ENCODE assay signal across 8 cellular contexts in the genomic region with DNA sequence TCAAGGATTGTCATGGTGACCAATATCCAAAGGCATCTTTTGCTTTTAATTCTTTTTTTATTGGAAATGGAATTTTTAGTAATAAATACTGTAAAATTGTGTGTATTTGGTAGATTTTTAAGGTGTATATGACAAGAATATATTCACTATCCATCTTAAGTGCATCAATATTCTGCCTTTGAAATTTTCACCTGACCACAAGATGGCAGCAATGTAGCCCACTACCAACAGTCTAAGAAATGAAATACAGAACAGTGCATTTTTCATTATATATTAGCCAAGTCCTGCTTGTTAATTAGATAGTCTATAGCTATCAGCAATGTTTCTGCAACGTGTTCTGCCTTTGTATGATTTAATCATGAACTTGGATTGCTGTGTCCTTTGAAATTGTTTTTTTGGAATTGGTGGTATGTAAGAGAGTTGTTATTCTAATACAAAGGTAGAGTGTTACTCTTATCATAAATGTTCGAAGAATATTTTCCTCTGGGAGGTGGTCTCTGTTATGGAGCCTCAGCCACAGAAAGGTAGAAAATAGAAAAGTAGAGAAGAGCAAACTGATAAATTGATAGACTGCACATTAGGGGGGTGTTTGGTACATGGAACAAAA. TPM values are rescaled to one million over a fixed set of nuclear protein-coding genes. Genes with fewer than 3 reads are reported as not detected.
DNase-seq lines count a peak whose midpoint lies in the region; ATAC-seq, FAIRE-seq and TF ChIP-seq lines count a peak whose summit lies in the region.

No MANE protein-coding gene starts in this region.

- FAIRE-seq in GM12892 (lab: Jason Lieb, UNC), result peak; percentile 67
- no peak for FAIRE-seq in HTR-8/SVneo (lab: Jason Lieb, UNC)

- H3K4me1 Mint-ChIP-seq in natural killer cell treated with Interleukin-12 subunit alpha and Interleukin-12 subunit beta and Interleukin-15 and Interleukin-18, amount 100 ng/mL, for 72 hours (ENCODE audit: low read depth in 2 of 2), result no peaks in the 10 kb centered on the region

- peak; percentile 39 for DNase-seq in BE2C
- DNase-seq in GM12892 (ENCODE audit: insufficient read length), result no peak
- DNase-seq in HTR-8/SVneo (ENCODE audit: insufficient read length, low spot score), result peak; percentile 9
- DNase-seq in adrenal gland, result peak in 2 of 7 donors; percentile 14 to 32
- peak; percentile 50 for DNase-seq in iris pigment epithelial cell (ENCODE audit: low read depth)
- DNase-seq in HK-2 (ENCODE audit: unreplicated experiment), result no peak
- no peak for DNase-seq in natural killer cell treated with Interleukin-12 subunit alpha and Interleukin-12 subunit beta and Interleukin-15 and Interleukin-18, amount 100 ng/mL, for 72 hours (ENCODE audit: low spot score)
- DNase-seq in activated gamma-delta T cell treated with Interleukin-2 at 50 U/mL for 16 hours, result no peak

- 37 to 45% (median 41%) methylated on average over 2 of the region's 2 CpGs for WGBS in adrenal gland, 4 donors

- H3K27me3 Mint-ChIP-seq in natural killer cell treated with Interleukin-12 subunit alpha and Interleukin-12 subunit beta and Interleukin-15 and Interleukin-18, amount 100 ng/mL, for 72 hours, result no peaks in the 10 kb centered on the region

- no peaks in the 10 kb centered on the region for H3K9me3 Mint-ChIP-seq in natural killer cell treated with Interleukin-12 subunit alpha and Interleukin-12 subunit beta and Interleukin-15 and Interleukin-18, amount 100 ng/mL, for 72 hours

- intact Hi-C loops in adrenal gland (cut with DNase I), result loop anchor here (5.0 to 10.0 kb wide), 2 partner anchors 83 to 290 kb away; no protein-coding TSS in a partner anchor

- H3K36me3 ChIP-seq in BE2C (no peaks in the 10 kb centered on the region), adrenal gland (replicated peaks in 1 of 2) (no peaks in the 10 kb centered on the region)

- H3K4me1 ChIP-seq in BE2C (peaks cover 24% of the 10 kb centered on the region), adrenal gland (replicated peaks in 1 of 2) (peaks cover 9 to 16% of the 10 kb centered on the region in 2 donors)

- TF ChIP-seq POLR2A in GM12892 (IDR thresholded peaks at IDR 0.05; ENCODE audit: low read depth, low read length) (no peak), adrenal gland (IDR thresholded peaks at IDR 0.05) (no peak)

- H3K4me3 Mint-ChIP-seq in natural killer cell treated with Interleukin-12 subunit alpha and Interleukin-12 subunit beta and Interleukin-15 and Interleukin-18, amount 100 ng/mL, for 72 hours, result no peak overlapping the region

- no peaks in the 10 kb centered on the region for H3K36me3 Mint-ChIP-seq in natural killer cell treated with Interleukin-12 subunit alpha and Interleukin-12 subunit beta and Interleukin-15 and Interleukin-18, amount 100 ng/mL, for 72 hours

- ATAC-seq in natural killer cell treated with Interleukin-12 subunit alpha and Interleukin-12 subunit beta and Interleukin-15 and Interleukin-18, amount 100 ng/mL, for 72 hours, result no peak

- peak; percentile 83 for TF ChIP-seq CTCF in BE2C (IDR thresholded peaks at IDR 0.05; ENCODE audit: low read depth, low read length)
- peak; percentile 37 to 69 (median 59) for TF ChIP-seq CTCF in adrenal gland (IDR thresholded peaks at IDR 0.05)

- no peak overlapping the region for H3K4me3 ChIP-seq in BE2C (ENCODE audit: low read depth, low read length)
- no peak overlapping the region for H3K4me3 ChIP-seq in adrenal gland

- no peak overlapping the region for H3K27ac Mint-ChIP-seq in natural killer cell treated with Interleukin-12 subunit alpha and Interleukin-12 subunit beta and Interleukin-15 and Interleukin-18, amount 100 ng/mL, for 72 hours

- H3K9me3 ChIP-seq in BE2C (no peaks in the 10 kb centered on the region; the same call in 1 of the 2 replicates), adrenal gland (replicated peaks in 1 of 3) (no peaks in the 10 kb centered on the region)

- H3K27me3 ChIP-seq in BE2C (no peaks in the 10 kb centered on the region), adrenal gland (no peaks in the 10 kb centered on the region)

- no peak overlapping the region for H3K27ac ChIP-seq in adrenal gland

RNA-seq across cellular contexts. Expression of a gene that starts 38.2 kb away (rescaled TPM):
- 0.54 TPM for polyA plus RNA-seq in BE2C (2012; ENCODE audit: insufficient read depth, insufficient read length, low read depth)
- not detected for polyA plus RNA-seq in GM12892 (2012; ENCODE audit: missing spikeins)
- 1 to 10 TPM in 4 of 8 donors, under 1 TPM in 4; 0.48 to 3.1 (median 1.2) TPM for total RNA-seq in adrenal gland
- 1 to 10 TPM; 1.1 to 1.4 (median 1.2) TPM for polyA plus RNA-seq in adrenal gland
- 1 to 10 TPM in 1 of 2 donors, not detected in 1; 1.5 TPM for total RNA-seq in natural killer cell treated with Interleukin-12 subunit alpha and Interleukin-12 subunit beta and Interleukin-15 and Interleukin-18, amount 100 ng/mL, for 72 hours

Comparison
In these comparisons a context has a peak if more than half of its experiments do, and no peak if none do; other contexts are left out.
1. DNase-seq: peak in BE2C (single experiment), HTR-8/SVneo (single experiment) and iris pigment epithelial cell (single experiment); none in GM12892 (single experiment), HK-2 (single experiment), natural killer cell treated with Interleukin-12 subunit alpha and Interleukin-12 subunit beta and Interleukin-15 and Interleukin-18, amount 100 ng/mL, for 72 hours (single experiment) and activated gamma-delta T cell treated with Interleukin-2 at 50 U/mL for 16 hours (single experiment).